In the genomic region with DNA sequence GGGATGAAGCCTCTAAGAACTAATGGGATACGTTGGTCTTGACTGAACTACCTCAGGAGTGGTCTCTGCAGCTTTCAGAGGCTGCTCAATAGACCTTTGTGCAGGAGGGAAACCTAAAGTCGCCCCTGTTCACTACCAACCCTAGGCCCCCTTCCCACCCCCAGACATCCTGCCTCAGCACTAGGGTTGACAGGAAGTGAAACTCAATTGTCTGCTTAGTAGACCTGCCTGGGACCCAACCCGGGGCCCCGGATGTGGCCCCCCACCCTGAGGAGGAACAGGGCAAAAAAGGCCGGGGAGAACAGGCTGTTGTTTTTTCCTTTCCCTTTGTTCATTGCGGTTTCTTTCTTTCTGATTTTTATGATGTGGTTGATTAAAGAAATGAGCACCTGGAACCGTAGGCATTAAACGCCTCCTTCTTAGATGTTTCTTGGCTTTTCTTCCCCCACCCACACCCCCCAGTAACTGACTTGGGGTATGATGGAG, we compare ENCODE assay signal across 8 cellular contexts. TPM values are rescaled to one million over a fixed set of nuclear protein-coding genes. Genes with fewer than 3 reads are reported as not detected.
A peak's percentile ranks its signal among the peaks of the same experiment; 100 is the strongest.
DNase-seq lines count a peak whose midpoint lies in the region; ATAC-seq, FAIRE-seq and TF ChIP-seq lines count a peak whose summit lies in the region.

No MANE protein-coding gene starts in this region.

- H3K27me3 Mint-ChIP-seq in activated naive CD8-positive, alpha-beta T cell, result no peaks in the 10 kb centered on the region

- peak; percentile 54 for FAIRE-seq in GM12891 (lab: Jason Lieb, UNC)

- no peak overlapping the region for H3K4me2 ChIP-seq in osteoblast (ENCODE audit: insufficient read depth, low read length)

- peak; percentile 76; the same call in 1 of the 2 replicates for TF ChIP-seq POLR2A in GM12891 (IDR thresholded peaks at IDR 0.05; ENCODE audit: low read depth, low read length)

- H3K4me3 ChIP-seq in SK-N-MC (no peak overlapping the region), osteoblast (ENCODE audit: insufficient read depth, low read length) (no peak overlapping the region)

- peak overlapping the region; percentile 79 for H3K27ac ChIP-seq in SK-N-MC
- H3K27ac ChIP-seq in osteoblast (ENCODE audit: low read depth, low read length), result no peak overlapping the region

- peak; percentile 37 for ATAC-seq in HG02610 (IDR thresholded peaks at IDR 0.05; ENCODE audit: unreplicated experiment)

- DNase-seq in GM12891 (ENCODE audit: insufficient read length, low spot score) (peak; percentile 76), SK-N-MC (ENCODE audit: low read depth, low spot score) (no peak), osteoblast (ENCODE audit: insufficient read length, low spot score, missing footprints) (peak; percentile 27), SKM-1 (lab: John Stamatoyannopoulos, UW; ENCODE audit: unreplicated experiment) (no peak), retina (no peak), NCI-H2227 (lab: John Stamatoyannopoulos, UW; ENCODE audit: unreplicated experiment) (no peak)

- no peaks in the 10 kb centered on the region for H3K9me3 Mint-ChIP-seq in activated naive CD8-positive, alpha-beta T cell (ENCODE audit: low read depth)

- no peaks in the 10 kb centered on the region for H4K20me1 ChIP-seq in osteoblast (ENCODE audit: insufficient read depth, low read length)

- TF ChIP-seq CTCF in osteoblast (IDR thresholded peaks at IDR 0.05; ENCODE audit: extremely low read depth, low read depth, low read length), result no peak

- no peaks in the 10 kb centered on the region for H3K9me3 ChIP-seq in SK-N-MC (ENCODE audit: low read depth, low read length)
- no peaks in the 10 kb centered on the region for H3K9me3 ChIP-seq in osteoblast (ENCODE audit: low read depth, low read length)

- H3K36me3 Mint-ChIP-seq in activated naive CD8-positive, alpha-beta T cell, result peaks cover 7% of the 10 kb centered on the region

- H2AFZ ChIP-seq in osteoblast (ENCODE audit: low read length), result no peak overlapping the region

- no peak overlapping the region for H3K9ac ChIP-seq in SK-N-MC (ENCODE audit: insufficient read length)

- H3K36me3 ChIP-seq in SK-N-MC (ENCODE audit: insufficient read depth, low read length) (no peaks in the 10 kb centered on the region), osteoblast (ENCODE audit: insufficient read depth, low read length) (peaks cover 7% of the 10 kb centered on the region)

- peaks cover 58% of the 10 kb centered on the region for H3K4me1 Mint-ChIP-seq in activated naive CD8-positive, alpha-beta T cell (ENCODE audit: low read depth)

- no peaks in the 10 kb centered on the region for H3K27me3 ChIP-seq in osteoblast (ENCODE audit: insufficient read depth, low read length)

- peaks cover 48% of the 10 kb centered on the region for H3K79me2 ChIP-seq in osteoblast (ENCODE audit: insufficient read depth, low read length)

- peak overlapping the region; percentile 100 for H3K4me3 Mint-ChIP-seq in activated naive CD8-positive, alpha-beta T cell

- peak overlapping the region; percentile 99 for H3K27ac Mint-ChIP-seq in activated naive CD8-positive, alpha-beta T cell

- H3K4me1 ChIP-seq in osteoblast (ENCODE audit: insufficient read depth, low read length), result peaks cover 46% of the 10 kb centered on the region

TF ChIP-seq in GM12891, 5 proteins besides CTCF, POLR2A, EP300 and RAD21:
- TF ChIP-seq SPI1 (IDR thresholded peaks at IDR 0.05; ENCODE audit: low read depth, low read length), result peak; percentile 96
- TF ChIP-seq POLR2AphosphoS5 (IDR thresholded peaks at IDR 0.05; ENCODE audit: low read depth, low read length), result peak; percentile 67; the same call in 1 of the 2 replicates
- peak; percentile 60; the same call in 1 of the 2 replicates for TF ChIP-seq POU2F2 (IDR thresholded peaks at IDR 0.05; ENCODE audit: low read depth, low read length)
- peak; percentile 5 for TF ChIP-seq PAX5 (IDR thresholded peaks at IDR 0.05; ENCODE audit: insufficient read depth, low read length, severe bottlenecking)
- peak; percentile 82 for TF ChIP-seq TAF1 (IDR thresholded peaks at IDR 0.05; ENCODE audit: low read depth, low read length)

RNA-seq across cellular contexts. Expression of a gene that starts 1.6 kb away (rescaled TPM):
- polyA plus RNA-seq in GM12891 (2012; ENCODE audit: low read depth, missing spikeins), result 49.3 TPM
- total RNA-seq in osteoblast, result 32.6 and 36.5 TPM in 2 replicates

RNA-seq across cellular contexts. Expression of a gene that starts 1.7 kb away (rescaled TPM):
- 29.8 TPM for polyA plus RNA-seq in GM12891 (2012; ENCODE audit: low read depth, missing spikeins)
- total RNA-seq in osteoblast, result 25.0 and 31.5 TPM in 2 replicates

RNA-seq across cellular contexts. Expression of a gene that starts 36.5 kb away (rescaled TPM):
- polyA plus RNA-seq in GM12891 (2012; ENCODE audit: low read depth, missing spikeins), result 1.7 TPM
- total RNA-seq in osteoblast, result 0.59 and 0.72 TPM in 2 replicates

RNA-seq across cellular contexts. Expression of a gene that starts 37.3 kb away (rescaled TPM):
- polyA plus RNA-seq in GM12891 (2012; ENCODE audit: low read depth, missing spikeins), result 75.6 TPM
- 13.0 and 13.4 TPM in 2 replicates for total RNA-seq in osteoblast

RNA-seq across cellular contexts. Expression of a gene that starts 44.5 kb away (rescaled TPM):
- 56.2 TPM for polyA plus RNA-seq in GM12891 (2012; ENCODE audit: low read depth, missing spikeins)
- total RNA-seq in osteoblast, result 82.9 and 87.5 TPM in 2 replicates

Comparison
In these comparisons a context has a peak if more than half of its experiments do, and no peak if none do; other contexts are left out.
1. DNase-seq: peak in GM12891 (single experiment) and osteoblast (single experiment); none in SK-N-MC (single experiment), SKM-1 (single experiment), retina (single experiment) and NCI-H2227 (single experiment).